In genomic region chr10:98929709-98930108, GRCh38 we compare ENCODE assay signal across 35 cellular contexts.
"Had no signal": no experiment of that assay in that cellular context is flagged by ENCODE, and none has a peak within 500 bp of the region (broad histone marks: within the 10 kb centered on the region; RNA-seq: fewer than 3 reads in every experiment).

No MANE protein-coding gene starts in this region.

- H3K27me3 ChIP-seq: MG63 had no signal

- H3K9me3 ChIP-seq: MG63 had no signal

- DNase-seq: Kasumi-1, MG63, MM.1S, MV-4-11, NCI-H1048, NCI-H1092, NCI-H1092 treated with DMSO at 0.1 percent for 48 hours, NCI-H1105, NCI-H1105 treated with DMSO at 0.1 percent for 48 hours, NCI-H1417, NCI-H1417 treated with DMSO at 0.1 percent for 48 hours, NCI-H1436, NCI-H1436 treated with DMSO at 0.1 percent for 48 hours, NCI-H146, NCI-H1694, NCI-H1694 treated with DMSO at 0.1 percent for 48 hours, NCI-H187, NCI-H187 treated with DMSO at 0.1 percent for 48 hours, NCI-H1930, NCI-H2029, NCI-H2029 treated with DMSO at 0.1 percent for 48 hours, NCI-H2081, NCI-H2081 treated with DMSO at 0.1 percent for 48 hours, NCI-H2107, NCI-H2171, NCI-H2171 treated with DMSO at 0.1 percent for 48 hours, NCI-H2227 treated with DMSO at 0.1 percent for 48 hours, NCI-H226, NCI-H345, NCI-H446, NCI-H446 treated with DMSO at 0.1 percent for 48 hours, NCI-H510A, NCI-H510A treated with DMSO at 0.1 percent for 48 hours, NCI-H524, NCI-H524 treated with DMSO at 0.1 percent for 48 hours had no signal

- H3K4me3 ChIP-seq: MG63 had no signal

- H3K36me3 ChIP-seq: MG63 had no signal
